ENCODE assay signal across 8 cellular contexts in the genomic region with DNA sequence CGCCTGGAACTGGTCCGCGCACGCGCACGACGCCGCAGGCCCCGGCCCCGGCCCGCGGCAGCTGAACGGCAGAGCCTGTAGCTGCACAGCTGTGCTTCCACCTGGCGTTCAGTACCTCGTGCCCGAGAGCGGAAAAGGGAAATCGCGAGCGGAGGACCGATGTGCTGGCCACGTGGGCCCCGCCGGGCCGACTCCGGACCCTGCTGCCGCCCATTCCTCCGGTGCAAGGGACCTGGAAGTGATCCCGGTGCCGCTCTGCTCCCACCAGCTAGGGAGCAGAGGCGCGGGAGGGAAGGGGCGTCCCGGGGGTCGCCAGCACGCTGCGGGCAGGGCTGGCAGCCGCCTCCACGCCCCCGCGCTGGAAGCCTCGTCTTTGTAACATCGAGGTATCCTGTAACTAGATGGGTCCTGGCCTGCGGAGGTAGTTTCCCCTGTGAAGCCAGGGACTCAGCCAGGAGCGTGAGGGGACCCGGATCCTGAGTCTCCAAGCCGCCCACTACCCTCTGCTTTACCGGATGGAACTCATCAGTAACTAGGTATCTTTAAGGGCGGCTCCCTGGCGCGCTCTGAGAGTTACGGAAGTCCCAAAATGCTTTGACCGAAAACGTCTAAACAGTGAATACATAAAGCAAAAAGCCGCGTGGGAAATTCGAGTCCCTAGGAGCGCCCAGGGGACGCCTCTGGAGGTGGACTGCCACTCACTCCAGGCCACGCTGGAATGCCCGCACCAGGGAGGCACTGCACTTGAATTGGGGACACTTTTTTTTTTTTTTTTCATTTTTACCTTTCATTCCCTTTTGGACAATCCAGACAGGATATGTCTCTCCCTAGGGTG. TPM values are rescaled to one million over a fixed set of nuclear protein-coding genes. Genes with fewer than 3 reads are reported as not detected.
DNase-seq lines count a peak whose midpoint lies in the region; ATAC-seq and TF ChIP-seq lines count a peak whose summit lies in the region.

No MANE protein-coding gene starts in this region.

- intact Hi-C loops in HCT116 (cut with micrococcal nuclease), result no loop called here
- intact Hi-C loops in right cardiac atrium (cut with DNase I), result loop anchor here in 1 of 4 donors (10.0 kb wide), 1 partner anchor 216 kb away; no protein-coding TSS in a partner anchor
- intact Hi-C loops in gastrocnemius medialis (cut with DNase I; ENCODE audit: low total_unique reads), result loop anchor here (1.0 to 10.0 kb wide), 5 partner anchors 44 to 494 kb away; partner anchors contain the start of genes GRHL1, KLF11 and PDIA6

- no peaks in the 10 kb centered on the region for H3K27me3 ChIP-seq in GM06990 (replicated peaks; ENCODE audit: control insufficient read depth, insufficient read depth, low read length)
- H3K27me3 ChIP-seq in HCT116 (ENCODE audit: insufficient read depth, low read length), result no peaks in the 10 kb centered on the region
- no peaks in the 10 kb centered on the region for H3K27me3 ChIP-seq in MM.1S (replicated peaks; ENCODE audit: insufficient read depth, low read length)
- H3K27me3 ChIP-seq in right cardiac atrium (ENCODE audit: control insufficient read depth, insufficient read depth), result no peaks in the 10 kb centered on the region
- no peaks in the 10 kb centered on the region for H3K27me3 ChIP-seq in gastrocnemius medialis

- H2AFZ ChIP-seq in HCT116 (ENCODE audit: low read depth, low read length, poor library complexity, severe bottlenecking), result no peak overlapping the region
- H2AFZ ChIP-seq in MM.1S (ENCODE audit: low read length), result peak overlapping the region; percentile 95

- peaks cover 52% of the 10 kb centered on the region for H3K4me1 Mint-ChIP-seq in activated naive CD8-positive, alpha-beta T cell treated with anti-CD3 and anti-CD28 coated beads for 36 hours

- TF ChIP-seq POLR2A in HCT116 (IDR thresholded peaks at IDR 0.05; ENCODE audit: borderline replicate concordance, extremely low read depth, insufficient read depth, insufficient read length) (peak; percentile 69), gastrocnemius medialis (IDR thresholded peaks at IDR 0.05) (no peak)

- H3K4me2 ChIP-seq in HCT116 (ENCODE audit: low read length), result peak overlapping the region; percentile 97
- H3K4me2 ChIP-seq in MM.1S (ENCODE audit: low read depth, low read length), result peak overlapping the region; percentile 98

- RAD21 ChIA-PET in HCT116 (lab: Charles Lee; ENCODE audit: low non-redundant PET in 1 of 2, low total read pairs in 2 of 2, uncharacterized antibody in 2 of 2, unreplicated experiment in 2 of 2), result interaction anchor here in 1 of 2 experiments (1.3 kb wide), 1 partner anchor 211 kb away, joined by 3 read pairs; no protein-coding TSS in a partner anchor

- H3K4me3 ChIP-seq in GM06990 (replicated peaks; ENCODE audit: low read depth, low read length), result peak overlapping the region; percentile 74
- H3K4me3 ChIP-seq in HCT116 (replicated peaks in 1 of 2; ENCODE audit: low read depth in 1 of 2, low read length in 2 of 2), result peak overlapping the region; percentile 81 to 82
- H3K4me3 ChIP-seq in MM.1S (ENCODE audit: low read length), result peak overlapping the region; percentile 75
- H3K4me3 ChIP-seq in SK-N-MC, result peak overlapping the region; percentile 92
- peak overlapping the region; percentile 51 for H3K4me3 ChIP-seq in right cardiac atrium (ENCODE audit: low read length)
- H3K4me3 ChIP-seq in gastrocnemius medialis, result peak overlapping the region; percentile 60 to 90 (median 80)

- TF ChIP-seq CTCF in GM06990 (IDR thresholded peaks at IDR 0.05; ENCODE audit: insufficient read depth, low read length, poor library complexity, severe bottlenecking) (no peak), HCT116 (IDR thresholded peaks at IDR 0.05 in 2 of 3, conservative IDR thresholded peaks at IDR 0.05 in 1 of 3; ENCODE audit: borderline replicate concordance in 1 of 3, insufficient read depth in 1 of 3, low read depth in 2 of 3, low read length in 2 of 3) (no peak), MM.1S (IDR thresholded peaks at IDR 0.05; ENCODE audit: low read length) (peak; percentile 10; the same call in 1 of the 2 replicates), gastrocnemius medialis (IDR thresholded peaks at IDR 0.05 in 4 of 5, conservative IDR thresholded peaks at IDR 0.05 in 1 of 5) (peak in 1 of 5 experiments; percentile 27)

- in situ Hi-C loops in gastrocnemius medialis (cut with MboI; ENCODE audit: low sequenced_read_pairs in 4 of 4), result no loop called here

- H3K36me3 ChIP-seq in GM06990 (ENCODE audit: control insufficient read depth, insufficient read depth, low read length) (peaks cover 3% of the 10 kb centered on the region), HCT116 (ENCODE audit: control insufficient read depth in 1 of 2, insufficient read depth in 2 of 2, low read length in 2 of 2) (peaks cover 13 to 15% of the 10 kb centered on the region in 2 experiments), MM.1S (replicated peaks; ENCODE audit: insufficient read depth, low read length) (peaks cover 14% of the 10 kb centered on the region), SK-N-MC (ENCODE audit: insufficient read depth, low read length) (peaks cover 15% of the 10 kb centered on the region), gastrocnemius medialis (peaks cover 0 to 10% of the 10 kb centered on the region in 2 donors)

- H3K9me3 Mint-ChIP-seq in activated naive CD8-positive, alpha-beta T cell treated with anti-CD3 and anti-CD28 coated beads for 36 hours, result no peaks in the 10 kb centered on the region

- H3K27ac ChIP-seq in HCT116 (ENCODE audit: low read depth, low read length), result peak overlapping the region; percentile 96
- peak overlapping the region; percentile 87; the same call in 1 of the 2 replicates for H3K27ac ChIP-seq in MM.1S (ENCODE audit: low read length)
- peak overlapping the region; percentile 59; the same call in 1 of the 2 replicates for H3K27ac ChIP-seq in SK-N-MC
- peak overlapping the region; percentile 48 for H3K27ac ChIP-seq in right cardiac atrium (ENCODE audit: low read length)
- H3K27ac ChIP-seq in gastrocnemius medialis, result peak overlapping the region; percentile 90 to 93 (median 92)

- peak; percentile 71 for ATAC-seq in HCT116
- ATAC-seq in right cardiac atrium, result peak; percentile 74 to 79
- peak; percentile 69 for ATAC-seq in gastrocnemius medialis

- no peaks in the 10 kb centered on the region for H3K9me2 ChIP-seq in HCT116 (ENCODE audit: insufficient read depth)
- no peaks in the 10 kb centered on the region for H3K9me2 ChIP-seq in MM.1S (replicated peaks; ENCODE audit: insufficient read depth, low read length)

- CTCF ChIA-PET in HCT116 (lab: Charles Lee), result interaction anchor here (2.2 to 2.5 kb wide), 2 partner anchors 14 to 40 kb away, joined by 9 to 12 read pairs; no protein-coding TSS in a partner anchor

- H3K9me3 ChIP-seq in HCT116 (ENCODE audit: control insufficient read depth in 1 of 2, insufficient read depth in 1 of 2, low read depth in 1 of 2, low read length in 2 of 2) (no peaks in the 10 kb centered on the region), MM.1S (replicated peaks; ENCODE audit: insufficient read depth, low read length) (no peaks in the 10 kb centered on the region), SK-N-MC (ENCODE audit: low read depth, low read length) (no peaks in the 10 kb centered on the region), right cardiac atrium (ENCODE audit: control insufficient read depth, low read length) (no peaks in the 10 kb centered on the region), gastrocnemius medialis (no peaks in the 10 kb centered on the region)

- no peak for DNase-seq in GM06990 (ENCODE audit: extremely low read depth, insufficient read length)
- peak; percentile 77 for DNase-seq in HCT116 (ENCODE audit: low read depth, low spot score)
- DNase-seq in MM.1S, result peak; percentile 97
- no peak for DNase-seq in SK-N-MC (ENCODE audit: low read depth, low spot score)
- peak; percentile 98 for DNase-seq in activated naive CD8-positive, alpha-beta T cell treated with anti-CD3 and anti-CD28 coated beads for 36 hours
- peak in 2 of 3 donors; percentile 89 to 97 for DNase-seq in right cardiac atrium
- DNase-seq in gastrocnemius medialis, result peak; percentile 87 to 89
- no peak for DNase-seq in islet precursor cell

- TF ChIP-seq RAD21 in HCT116 (IDR thresholded peaks at IDR 0.05; ENCODE audit: low read depth), result peak; percentile 29; the same call in 1 of the 2 replicates

- peaks cover 41% of the 10 kb centered on the region for H3F3A ChIP-seq in MM.1S (ENCODE audit: insufficient read depth, low read length)

- H3K4me3 Mint-ChIP-seq in activated naive CD8-positive, alpha-beta T cell treated with anti-CD3 and anti-CD28 coated beads for 36 hours, result peak overlapping the region; percentile 87

- POLR2A ChIA-PET in HCT116 (lab: Charles Lee), result interaction anchor here (0.6 to 2.0 kb wide), 23 partner anchors 10 to 648 kb away, joined by 3 to 9 read pairs (median 3); no protein-coding TSS in a partner anchor

- BruUV-seq in HCT116 (replicated peaks; lab: Mats Ljungman, UMichigan), result TSS peak; percentile 83

- H4K20me1 ChIP-seq in HCT116 (ENCODE audit: insufficient read depth), result peaks cover 9% of the 10 kb centered on the region; the same call in 1 of the 2 replicates
- H4K20me1 ChIP-seq in MM.1S (ENCODE audit: insufficient read depth, low read length), result peaks cover 27% of the 10 kb centered on the region

- H3K27me3 Mint-ChIP-seq in activated naive CD8-positive, alpha-beta T cell treated with anti-CD3 and anti-CD28 coated beads for 36 hours, result no peaks in the 10 kb centered on the region

- H3K79me2 ChIP-seq in HCT116 (ENCODE audit: insufficient read depth, low read length) (peaks cover 46% of the 10 kb centered on the region), MM.1S (ENCODE audit: low read length) (peaks cover 40% of the 10 kb centered on the region)

- peak overlapping the region; percentile 93 for H3K27ac Mint-ChIP-seq in activated naive CD8-positive, alpha-beta T cell treated with anti-CD3 and anti-CD28 coated beads for 36 hours

- under 1% methylated on average over 61 of the region's 61 CpGs for WGBS in right cardiac atrium

- H3K4me1 ChIP-seq in HCT116 (ENCODE audit: control insufficient read depth in 1 of 2, insufficient read depth in 2 of 2, low read length in 2 of 2) (peaks cover 14 to 45% of the 10 kb centered on the region in 2 experiments; a peak in 3 of 4 replicates), MM.1S (ENCODE audit: low read length) (peaks cover 20% of the 10 kb centered on the region), right cardiac atrium (ENCODE audit: control insufficient read depth, insufficient read depth, low read length) (peaks cover 2% of the 10 kb centered on the region), gastrocnemius medialis (peaks cover 30 to 33% of the 10 kb centered on the region in 2 donors)

- H3K36me3 Mint-ChIP-seq in activated naive CD8-positive, alpha-beta T cell treated with anti-CD3 and anti-CD28 coated beads for 36 hours, result peaks cover 33% of the 10 kb centered on the region

- H3K9ac ChIP-seq in HCT116 (ENCODE audit: low read length) (peak overlapping the region; percentile 97), MM.1S (ENCODE audit: low read length) (peak overlapping the region; percentile 85), SK-N-MC (ENCODE audit: insufficient read length) (peak overlapping the region; percentile 78)

RNA-seq across cellular contexts. Expression of gene ODC1, which starts 0.7 kb away (rescaled TPM):
- total RNA-seq in HCT116 (2021; ENCODE audit: unreplicated experiment), result 231 TPM
- polyA plus RNA-seq in HCT116 (2012), result 178 and 235 TPM in 2 replicates
- 100 to 1,000 TPM; 357 to 367 TPM for total RNA-seq in activated naive CD8-positive, alpha-beta T cell treated with anti-CD3 and anti-CD28 coated beads for 36 hours
- 10 to 100 TPM; 35.2 to 47.9 (median 39.8) TPM for total RNA-seq in right cardiac atrium
- 17.3 TPM for polyA plus RNA-seq in right cardiac atrium
- total RNA-seq in gastrocnemius medialis, result 100 to 1,000 TPM; 134 to 339 (median 255) TPM

Comparison
In these comparisons a context has a peak if more than half of its experiments do, and no peak if none do; other contexts are left out.
1. DNase-seq: peak in HCT116 (single experiment), MM.1S (single experiment), activated naive CD8-positive, alpha-beta T cell treated with anti-CD3 and anti-CD28 coated beads for 36 hours (single experiment), right cardiac atrium (2 of 3) and gastrocnemius medialis (2 of 2); none in GM06990 (single experiment), SK-N-MC (single experiment) and islet precursor cell (single experiment).
2. Peak in every context shown above with its lines, with median percentiles within 50 percentile points of each other: H3K4me3 ChIP-seq, ATAC-seq, H3K27ac ChIP-seq and H3K9ac ChIP-seq.